In genomic region chr19:1354496-1355257, GRCh38 we compare ENCODE assay signal across 8 cellular contexts. TPM values are rescaled to one million over a fixed set of nuclear protein-coding genes. Genes with fewer than 3 reads are reported as not detected.
DNase-seq lines count a peak whose midpoint lies in the region; ATAC-seq, FAIRE-seq and TF ChIP-seq lines count a peak whose summit lies in the region.

No MANE protein-coding gene starts in this region.

- H3K4me1 ChIP-seq in BE2C, result peaks cover 23% of the 10 kb centered on the region
- peaks cover 4 to 23% (median 12%) of the 10 kb centered on the region in 4 donors for H3K4me1 ChIP-seq in liver (ENCODE audit: control insufficient read depth in 4 of 4, insufficient read depth in 4 of 4, low read length in 3 of 4)

- H3K9ac ChIP-seq in liver (ENCODE audit: low read depth in 1 of 2, low read length in 2 of 2), result peak overlapping the region; percentile 51 to 87

- H3K9me3 ChIP-seq in BE2C (no peaks in the 10 kb centered on the region), liver (ENCODE audit: control insufficient read depth in 4 of 4, low read length in 3 of 4) (no peaks in the 10 kb centered on the region)

- H3K36me3 Mint-ChIP-seq in dendritic cell treated with granulocyte-macrophage colony-stimulating factor and Interleukin-4, amounts not matched to agents 40 ng/mL and 50 ng/mL, for 4 days (ENCODE audit: low read depth), result peaks cover 37% of the 10 kb centered on the region

- WGBS in liver, result under 1% methylated on average over 101 of the region's 101 CpGs

- TF ChIP-seq RAD21 in liver (IDR thresholded peaks at IDR 0.05), result peak in 1 of 2 donors; percentile 7

- DNase-seq in BE2C (peak; percentile 92), GM19239 (ENCODE audit: insufficient read length, low spot score) (peak; percentile 99), NCI-H524 (lab: John Stamatoyannopoulos, UW) (peak; percentile 83 to 89)
- DNase-seq in activated CD4-positive, alpha-beta T cell treated with anti-CD3 and anti-CD28 coated beads, Interleukin-2, amount 50 U/mL, for 1 hour, result peak; percentile 77
- DNase-seq in stimulated activated CD4-positive, alpha-beta T cell treated with anti-CD3 and anti-CD28 coated beads, Interleukin-4, amount 100 ng/mL, for 1 hour, result peak; percentile 84

- peaks cover 12% of the 10 kb centered on the region for H3K4me1 Mint-ChIP-seq in dendritic cell treated with granulocyte-macrophage colony-stimulating factor and Interleukin-4, amounts not matched to agents 40 ng/mL and 50 ng/mL, for 4 days (ENCODE audit: low read depth)

- H3K27me3 ChIP-seq in BE2C (no peaks in the 10 kb centered on the region), liver (ENCODE audit: control insufficient read depth in 4 of 4, insufficient read depth in 4 of 4, low read length in 3 of 4) (no peaks in the 10 kb centered on the region)

- H3K4me3 ChIP-seq in BE2C (ENCODE audit: low read depth, low read length), result peak overlapping the region; percentile 72
- H3K4me3 ChIP-seq in liver (ENCODE audit: low read depth in 1 of 3, low read length in 3 of 3), result peak overlapping the region; percentile 67 to 89 (median 87)

- H3K27ac Mint-ChIP-seq in dendritic cell treated with granulocyte-macrophage colony-stimulating factor and Interleukin-4, amounts not matched to agents 40 ng/mL and 50 ng/mL, for 4 days, result peak overlapping the region; percentile 86

- FAIRE-seq in GM19239 (lab: Jason Lieb, UNC), result peak; percentile 78

- H3K27ac ChIP-seq in liver (ENCODE audit: low read depth in 1 of 2, low read length in 2 of 2), result peak overlapping the region; percentile 87 to 89

- H3K36me3 ChIP-seq in BE2C (peaks cover 21% of the 10 kb centered on the region), liver (ENCODE audit: control insufficient read depth in 4 of 4, insufficient read depth in 3 of 4, low read depth in 1 of 4, low read length in 3 of 4) (peaks cover 0 to 18% (median 14%) of the 10 kb centered on the region in 4 donors)

- peaks cover 14% of the 10 kb centered on the region for H3K27me3 Mint-ChIP-seq in dendritic cell treated with granulocyte-macrophage colony-stimulating factor and Interleukin-4, amounts not matched to agents 40 ng/mL and 50 ng/mL, for 4 days

- intact Hi-C loops in dendritic cell treated with granulocyte-macrophage colony-stimulating factor and Interleukin-4, amounts not matched to agents 40 ng/mL and 50 ng/mL, for 4 days (cut with micrococcal nuclease), result no loop called here

- peak; percentile 84 for ATAC-seq in HG03442 (IDR thresholded peaks at IDR 0.05; ENCODE audit: unreplicated experiment)

- H3K9me3 Mint-ChIP-seq in dendritic cell treated with granulocyte-macrophage colony-stimulating factor and Interleukin-4, amounts not matched to agents 40 ng/mL and 50 ng/mL, for 4 days, result no peaks in the 10 kb centered on the region

- TF ChIP-seq CTCF in BE2C (IDR thresholded peaks at IDR 0.05; ENCODE audit: low read depth, low read length), result no peak
- no peak for TF ChIP-seq CTCF in liver (IDR thresholded peaks at IDR 0.05; ENCODE audit: low read depth, low read length, missing input control)

- H3K4me3 Mint-ChIP-seq in dendritic cell treated with granulocyte-macrophage colony-stimulating factor and Interleukin-4, amounts not matched to agents 40 ng/mL and 50 ng/mL, for 4 days, result peak overlapping the region; percentile 83

TF ChIP-seq in liver, 16 proteins besides CTCF, POLR2A, EP300 and RAD21:
- TF ChIP-seq YY1 (IDR thresholded peaks at IDR 0.05) (peak; percentile 88), TAF1 (conservative IDR thresholded peaks at IDR 0.05) (no peak), GABPA (IDR thresholded peaks at IDR 0.05 in 1 of 2, conservative IDR thresholded peaks at IDR 0.05 in 1 of 2) (peak in 1 of 2 donors; percentile 49), REST (IDR thresholded peaks at IDR 0.05) (peak; percentile 55)

RNA-seq across cellular contexts. Expression of gene NDUFS7, which starts 29.0 kb away (rescaled TPM):
- polyA plus RNA-seq in BE2C (2012; ENCODE audit: insufficient read depth, insufficient read length, low read depth), result 569 TPM
- 10 to 100 TPM; 54.4 to 85.7 TPM for total RNA-seq in liver
- polyA plus RNA-seq in liver, result 100 to 1,000 TPM; 170 to 185 TPM

RNA-seq across cellular contexts. Expression of gene GAMT, which starts 46.7 kb away (rescaled TPM):
- polyA plus RNA-seq in BE2C (2012; ENCODE audit: insufficient read depth, insufficient read length, low read depth), result 17.9 TPM
- total RNA-seq in liver, result 100 to 1,000 TPM in 1 of 2 donors, 10 to 100 TPM in 1; 76.2 to 181 TPM
- polyA plus RNA-seq in liver, result 100 to 1,000 TPM; 367 to 394 TPM

RNA-seq across cellular contexts. Expression of gene DAZAP1, which starts 52.7 kb away (rescaled TPM):
- 146 TPM for polyA plus RNA-seq in BE2C (2012; ENCODE audit: insufficient read depth, insufficient read length, low read depth)
- 10 to 100 TPM; 30.0 to 45.0 TPM for total RNA-seq in liver
- 10 to 100 TPM in 1 of 2 donors, 1 to 10 TPM in 1; 5.4 to 29.4 TPM for polyA plus RNA-seq in liver

Comparison
In these comparisons a context has a peak if more than half of its experiments do, and no peak if none do; other contexts are left out.
1. Peak in every context shown above with its lines: DNase-seq, ATAC-seq, H3K4me3 ChIP-seq and H3K27ac ChIP-seq.